Comparison of ENCODE assay signal across 8 cellular contexts in the genomic region with DNA sequence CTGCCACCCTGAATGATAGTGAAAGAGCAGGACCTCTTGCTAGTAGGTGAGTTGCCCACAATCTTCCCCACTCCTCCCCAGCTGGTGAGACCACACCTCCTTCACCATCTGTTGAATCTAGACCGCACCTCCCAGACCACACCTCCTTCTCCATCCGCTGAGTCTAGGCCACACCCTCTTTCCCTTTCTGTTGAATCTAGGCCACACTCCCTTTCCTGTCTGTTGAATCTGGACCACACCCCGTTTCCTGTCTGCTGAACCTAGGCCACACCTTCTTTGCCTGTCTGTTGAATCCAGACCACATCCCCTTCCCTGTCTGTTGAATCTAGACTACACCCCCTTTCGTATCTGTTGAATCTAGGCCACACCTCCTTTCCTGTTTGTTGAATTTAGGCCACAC.
DNase-seq lines count a peak whose midpoint lies in the region; ATAC-seq and TF ChIP-seq lines count a peak whose summit lies in the region.

No MANE protein-coding gene starts in this region.

- H2AFZ ChIP-seq in DND-41 (ENCODE audit: low read depth, low read length) = no peak overlapping the region

- peak overlapping the region; percentile 18 for H3K4me3 Mint-ChIP-seq in nephron progenitor cell

- no peak for TF ChIP-seq POLR2A in NB4 (IDR thresholded peaks at IDR 0.05; ENCODE audit: extremely low read depth, insufficient read length)
- TF ChIP-seq POLR2A in lower leg skin (IDR thresholded peaks at IDR 0.05) = no peak

- peaks cover 5% of the 10 kb centered on the region for H3K9me3 ChIP-seq in DND-41 (ENCODE audit: insufficient read depth, low read length, severe bottlenecking)

- peak overlapping the region; percentile 43 for H3K27ac Mint-ChIP-seq in nephron progenitor cell

- H3K4me3 ChIP-seq in DND-41 (ENCODE audit: low read depth in 1 of 2, low read length in 2 of 2) (no peak overlapping the region), NB4 (ENCODE audit: low read depth, low read length) (no peak overlapping the region), lower leg skin (ENCODE audit: low read depth, poor library complexity, severe bottlenecking) (no peak overlapping the region)

- H4K20me1 ChIP-seq in DND-41 (ENCODE audit: insufficient read depth, low read length) = no peaks in the 10 kb centered on the region

- H3K36me3 Mint-ChIP-seq in nephron progenitor cell (ENCODE audit: low read depth) = no peaks in the 10 kb centered on the region

- WGBS in lower leg skin, 2 donors = 75 to 78% methylated on average over 4 of the region's 4 CpGs

- in situ Hi-C loops in ACHN (cut with HindIII; ENCODE audit: low pct_ligation_motif_present, low pct_unique_long_range_greater_than_20kb, low sequenced_read_pairs) = no loop called here

- no peak overlapping the region for H3K4me2 ChIP-seq in DND-41 (ENCODE audit: insufficient read depth, low read length)

- DNase-seq in DND-41 = peak; percentile 78
- DNase-seq in NB4 (ENCODE audit: low read depth) = peak; percentile 49
- DNase-seq in activated T-cell treated with anti-CD3 and anti-CD28 coated beads for 24 hours (ENCODE audit: low read depth) = peak; percentile 1
- DNase-seq in nephron progenitor cell = no peak
- no peak for DNase-seq in ACHN
- no peak for DNase-seq in SIG-M5 (lab: John Stamatoyannopoulos, UW)
- no peak for DNase-seq in lower leg skin (ENCODE audit: low spot score in 2 of 2)

- H3K4me1 Mint-ChIP-seq in nephron progenitor cell = peaks cover 54% of the 10 kb centered on the region

- peaks cover 2% of the 10 kb centered on the region for H3K27me3 Mint-ChIP-seq in nephron progenitor cell (ENCODE audit: low read depth, poor library complexity)

- no peaks in the 10 kb centered on the region for H3K9me3 Mint-ChIP-seq in nephron progenitor cell

- 0 out of 2 replicates have a peak, but pooled peaks cover 3% of the 10 kb centered on the region for H3K4me1 ChIP-seq in DND-41 (ENCODE audit: insufficient read depth, low read length)

- no peak overlapping the region for H3K27ac ChIP-seq in DND-41 (ENCODE audit: low read length)

- H3K27me3 ChIP-seq in DND-41 (ENCODE audit: insufficient read depth, low read length, poor library complexity) = no peaks in the 10 kb centered on the region

- no peaks in the 10 kb centered on the region for H3K36me3 ChIP-seq in DND-41 (ENCODE audit: insufficient read depth, low read length)

- no peaks in the 10 kb centered on the region for H3K79me2 ChIP-seq in DND-41 (ENCODE audit: insufficient read depth, low read length)

- peak; percentile 98 for ATAC-seq in DND-41 (ENCODE audit: insufficient read depth, low read depth)
- peak; percentile 95 for ATAC-seq in GM21576 (IDR thresholded peaks at IDR 0.05; ENCODE audit: unreplicated experiment)

- intact Hi-C loops in lower leg skin (cut with DNase I; ENCODE audit: low total_unique reads) = no loop called here

- no peak for TF ChIP-seq CTCF in DND-41 (IDR thresholded peaks at IDR 0.05; ENCODE audit: borderline replicate concordance, extremely low read depth, low read length, poor library complexity, severe bottlenecking)
- TF ChIP-seq CTCF in NB4 (IDR thresholded peaks at IDR 0.05; ENCODE audit: low read depth, low read length) = no peak
- no peak for TF ChIP-seq CTCF in nephron progenitor cell (IDR thresholded peaks at IDR 0.05)
- no peak for TF ChIP-seq CTCF in lower leg skin (IDR thresholded peaks at IDR 0.05)

- H3K9ac ChIP-seq in DND-41 (ENCODE audit: low read depth, low read length) = no peak overlapping the region

Comparison
In these comparisons a context has a peak if more than half of its experiments do, and no peak if none do; other contexts are left out.
1. DNase-seq: peak in DND-41 (single experiment), NB4 (single experiment) and activated T-cell treated with anti-CD3 and anti-CD28 coated beads for 24 hours (single experiment); none in nephron progenitor cell (single experiment), ACHN (single experiment), SIG-M5 (single experiment) and lower leg skin (0 of 2).